In genomic region chr4:78720994-78721677, GRCh38 we compare ENCODE assay signal across 9 cellular contexts. TPM values are rescaled to one million over a fixed set of nuclear protein-coding genes. Genes with fewer than 3 reads are reported as not detected.
A peak's percentile ranks its signal among the peaks of the same experiment; 100 is the strongest.
DNase-seq lines count a peak whose midpoint lies in the region; ATAC-seq and TF ChIP-seq lines count a peak whose summit lies in the region.
"Had no signal": no experiment of that assay in that cellular context is flagged by ENCODE, and none has a peak within 500 bp of the region (broad histone marks: within the 10 kb centered on the region; RNA-seq: fewer than 3 reads in every experiment).

No MANE protein-coding gene starts in this region.

- no peaks in the 10 kb centered on the region for H3K36me3 ChIP-seq in CD4-positive, alpha-beta memory T cell (ENCODE audit: insufficient read depth, low read length)
- no peaks in the 10 kb centered on the region for H3K36me3 ChIP-seq in PC-9 (ENCODE audit: low read depth)
- H3K36me3 ChIP-seq: tibial nerve had no signal

- no peaks in the 10 kb centered on the region for H4K20me1 ChIP-seq in PC-9 (ENCODE audit: insufficient read depth)

- CTCF ChIA-PET in CD4-positive, alpha-beta memory T cell (lab: Charles Lee; ENCODE audit: partially characterized antibody) = no interaction called here
- CTCF ChIA-PET in PC-9 (lab: Charles Lee) = no interaction called here

- TF ChIP-seq CTCF in PC-9 (conservative IDR thresholded peaks at IDR 0.05) (no peak), nephron progenitor cell (IDR thresholded peaks at IDR 0.05) (no peak)

- peak in 4 of 5 donors; percentile 5 to 17 (median 10) for DNase-seq in CD4-positive, alpha-beta memory T cell
- DNase-seq in KBM-7 (peak; percentile 91), dermis blood vessel endothelial cell (peak; percentile 60), PC-9 (no peak), nephron progenitor cell (no peak)
- peak; percentile 1 for DNase-seq in stimulated activated CD8-positive, alpha-beta memory T cell treated with anti-CD3 and anti-CD28 coated beads, Interleukin-4, amount 100 ng/mL, for 24 hours (ENCODE audit: low read depth)

- no peak overlapping the region for H3K4me3 ChIP-seq in CD4-positive, alpha-beta memory T cell (ENCODE audit: low read length in 2 of 2)
- H3K4me3 ChIP-seq in PC-9 = no peak overlapping the region
- H3K4me3 ChIP-seq: tibial nerve had no signal

- H3K27ac Mint-ChIP-seq in CD4-positive, alpha-beta memory T cell = peak overlapping the region in 6 of 7 donors; percentile 1 to 86 (median 42)
- no peak overlapping the region for H3K27ac Mint-ChIP-seq in nephron progenitor cell

- no peaks in the 10 kb centered on the region for H3K9me2 ChIP-seq in PC-9 (ENCODE audit: insufficient read depth)

- H3K27me3 ChIP-seq in CD4-positive, alpha-beta memory T cell (ENCODE audit: insufficient read depth, low read length) = no peaks in the 10 kb centered on the region
- H3K27me3 ChIP-seq in PC-9 (ENCODE audit: insufficient read depth, low read depth) = no peaks in the 10 kb centered on the region
- H3K27me3 ChIP-seq: tibial nerve had no signal

- ATAC-seq in GM21423 (IDR thresholded peaks at IDR 0.05; ENCODE audit: unreplicated experiment) = peak; percentile 93
- no peak for ATAC-seq in GM21515 (IDR thresholded peaks at IDR 0.05; ENCODE audit: unreplicated experiment)

- no peaks in the 10 kb centered on the region for H3K27me3 Mint-ChIP-seq in CD4-positive, alpha-beta memory T cell
- peaks cover 14% of the 10 kb centered on the region for H3K27me3 Mint-ChIP-seq in nephron progenitor cell (ENCODE audit: low read depth, poor library complexity)

- BruUV-seq in PC-9 (replicated peaks; lab: Mats Ljungman, UMichigan) = no TSS peak

- H3F3A ChIP-seq in PC-9 (ENCODE audit: insufficient read depth, low read depth) = no peaks in the 10 kb centered on the region

- in situ Hi-C loops in KBM-7 (cut with MboI; ENCODE audit: low pct_unique_long_range_greater_than_20kb, low sequenced_read_pairs) = no loop called here

- intact Hi-C loops in CD4-positive, alpha-beta memory T cell (cut with micrococcal nuclease) = no loop called here
- intact Hi-C loops in PC-9 (cut with micrococcal nuclease; ENCODE audit: unreplicated experiment) = no loop called here

- H3K9me3 ChIP-seq in CD4-positive, alpha-beta memory T cell (ENCODE audit: control insufficient read depth in 1 of 2, low read length in 2 of 2) = no peaks in the 10 kb centered on the region
- no peaks in the 10 kb centered on the region for H3K9me3 ChIP-seq in PC-9 (ENCODE audit: insufficient read depth, low read depth)
- H3K9me3 ChIP-seq: tibial nerve had no signal

- no peak overlapping the region for H3K27ac ChIP-seq in CD4-positive, alpha-beta memory T cell (ENCODE audit: low read depth, low read length)
- H3K27ac ChIP-seq in PC-9 = no peak overlapping the region

- H3K4me2 ChIP-seq in PC-9 = no peak overlapping the region

- H3K4me3 Mint-ChIP-seq in CD4-positive, alpha-beta memory T cell = peak overlapping the region in 7 of 8 donors; percentile 67 to 85 (median 71)
- no peak overlapping the region for H3K4me3 Mint-ChIP-seq in nephron progenitor cell

- H3K36me3 Mint-ChIP-seq in CD4-positive, alpha-beta memory T cell = no peaks in the 10 kb centered on the region
- no peaks in the 10 kb centered on the region for H3K36me3 Mint-ChIP-seq in nephron progenitor cell (ENCODE audit: low read depth)

- no peak overlapping the region for H2AFZ ChIP-seq in PC-9

- H3K79me2 ChIP-seq in PC-9 (ENCODE audit: low read depth) = no peaks in the 10 kb centered on the region

- peaks cover 14% of the 10 kb centered on the region for H3K4me1 ChIP-seq in CD4-positive, alpha-beta memory T cell (ENCODE audit: insufficient read depth, low read length)
- no peaks in the 10 kb centered on the region for H3K4me1 ChIP-seq in PC-9 (replicated peaks; ENCODE audit: insufficient read depth)

- peaks cover 11 to 31% (median 17%) of the 10 kb centered on the region in 4 donors for H3K4me1 Mint-ChIP-seq in CD4-positive, alpha-beta memory T cell
- peaks cover 43% of the 10 kb centered on the region for H3K4me1 Mint-ChIP-seq in nephron progenitor cell

- no peaks in the 10 kb centered on the region for H3K9me3 Mint-ChIP-seq in CD4-positive, alpha-beta memory T cell
- peaks cover 10% of the 10 kb centered on the region for H3K9me3 Mint-ChIP-seq in nephron progenitor cell

- POLR2A ChIA-PET in CD4-positive, alpha-beta memory T cell (lab: Charles Lee; ENCODE audit: partially characterized antibody) = no interaction called here
- POLR2A ChIA-PET in PC-9 (lab: Charles Lee; ENCODE audit: unreplicated experiment) = interaction anchor here (0.5 kb wide), 1 partner anchor 37 kb away, joined by 5 read pairs; no protein-coding TSS in a partner anchor

RNA-seq across cellular contexts. Expression of gene BMP2K, which starts 55.0 kb away (rescaled TPM):
- 1 to 10 TPM; 9.6 to 9.9 TPM for total RNA-seq in CD4-positive, alpha-beta memory T cell
- polyA plus RNA-seq in CD4-positive, alpha-beta memory T cell = 1 to 10 TPM; 1.8 to 2.0 TPM
- total RNA-seq in dermis blood vessel endothelial cell = 95.1 and 138 TPM in 2 replicates
- 7.6 and 12.2 TPM in 2 replicates for total RNA-seq in PC-9 (2021)

Comparison
In these comparisons a context has a peak if more than half of its experiments do, and no peak if none do; other contexts are left out.
1. DNase-seq: peak in CD4-positive, alpha-beta memory T cell (4 of 5), KBM-7 (single experiment), dermis blood vessel endothelial cell (single experiment) and stimulated activated CD8-positive, alpha-beta memory T cell treated with anti-CD3 and anti-CD28 coated beads, Interleukin-4, amount 100 ng/mL, for 24 hours (single experiment); none in PC-9 (0 of 2) and nephron progenitor cell (single experiment).